ENCODE assay signal across 1 cellular context in genomic region chr13:100100115-100100879, GRCh38.
A peak's percentile ranks its signal among the peaks of the same experiment; 100 is the strongest.
TF ChIP-seq lines count a peak whose summit lies in the region.

No MANE protein-coding gene starts in this region.

TF ChIP-seq in K562, 482 proteins besides CTCF, POLR2A, EP300 and RAD21 (continued from another document):
- no peak for TF ChIP-seq ZNF592 (IDR thresholded peaks at IDR 0.05)
- TF ChIP-seq NR2C1 (IDR thresholded peaks at IDR 0.05), result no peak
- TF ChIP-seq NR2C1 (tag; IDR thresholded peaks at IDR 0.05), result peak; percentile 25; the same call in 1 of the 2 replicates
- no peak for TF ChIP-seq ZNF707 (CRISPR knock-in tag; conservative IDR thresholded peaks at IDR 0.05)
- no peak for TF ChIP-seq NR2C2 (CRISPR knock-in tag; IDR thresholded peaks at IDR 0.05)
- TF ChIP-seq NR2C2 (tag; IDR thresholded peaks at IDR 0.05), result peak; percentile 68; the same call in 1 of the 2 replicates
- TF ChIP-seq CHD2 (IDR thresholded peaks at IDR 0.05; ENCODE audit: low read depth, low read length), result no peak
